In genomic region chr16:9033125-9033830, GRCh38 we compare ENCODE assay signal across 8 cellular contexts. TPM values are rescaled to one million over a fixed set of nuclear protein-coding genes. Genes with fewer than 3 reads are reported as not detected.
DNase-seq lines count a peak whose midpoint lies in the region; ATAC-seq and TF ChIP-seq lines count a peak whose summit lies in the region.

No MANE protein-coding gene starts in this region.

- DNase-seq in AG09309 (ENCODE audit: low read depth) (no peak), Peyer's patch (peak in 2 of 3 donors; percentile 31 to 79), fibroblast of mammary gland (ENCODE audit: low read depth) (peak; percentile 78), renal cortical epithelial cell (ENCODE audit: low read depth) (peak; percentile 63), SKM-1 treated with dmso at 0.1 percent for 144 hours (lab: John Stamatoyannopoulos, UW; ENCODE audit: unreplicated experiment) (no peak)
- DNase-seq in activated T-helper 1 cell treated with anti-CD3 and anti-CD28 coated beads, Interleukin-12 subunit alpha, Interleukin-12 subunit beta, Interleukin-2, Interleukin-4 antibody, amounts not matched to agents 30 ng/mL and 10 ng/mL and 1 ng/mL, durations not matched to agents 14 hours and 24 hours and 36 hours (ENCODE audit: low spot score) = no peak

- no peaks in the 10 kb centered on the region for H3K27me3 Mint-ChIP-seq in activated T-helper 1 cell treated with anti-CD3 and anti-CD28 coated beads, Interleukin-12 subunit alpha, Interleukin-12 subunit beta, Interleukin-2, Interleukin-4 antibody, amounts not matched to agents 30 ng/mL and 10 ng/mL and 1 ng/mL, durations not matched to agents 14 hours and 24 hours and 36 hours (ENCODE audit: insufficient read depth)

- TF ChIP-seq CTCF in AG09309 (IDR thresholded peaks at IDR 0.05; ENCODE audit: control insufficient read depth, insufficient read depth, low read depth, low read length, missing control alignments) = peak; percentile 80
- TF ChIP-seq CTCF in GM12874 (IDR thresholded peaks at IDR 0.05; ENCODE audit: insufficient read depth, low read depth, low read length) = peak; percentile 53
- peak in 4 of 6 experiments; percentile 41 to 52 (median 44) for TF ChIP-seq CTCF in Peyer's patch (IDR thresholded peaks at IDR 0.05)
- TF ChIP-seq CTCF in fibroblast of mammary gland (conservative IDR thresholded peaks at IDR 0.05; ENCODE audit: control insufficient read depth, insufficient read depth, low read depth, low read length) = peak; percentile 78

- no peak overlapping the region for H3K27ac Mint-ChIP-seq in activated T-helper 1 cell treated with anti-CD3 and anti-CD28 coated beads, Interleukin-12 subunit alpha, Interleukin-12 subunit beta, Interleukin-2, Interleukin-4 antibody, amounts not matched to agents 30 ng/mL and 10 ng/mL and 1 ng/mL, durations not matched to agents 14 hours and 24 hours and 36 hours

- no peaks in the 10 kb centered on the region for H3K4me1 Mint-ChIP-seq in activated T-helper 1 cell treated with anti-CD3 and anti-CD28 coated beads, Interleukin-12 subunit alpha, Interleukin-12 subunit beta, Interleukin-2, Interleukin-4 antibody, amounts not matched to agents 30 ng/mL and 10 ng/mL and 1 ng/mL, durations not matched to agents 14 hours and 24 hours and 36 hours (ENCODE audit: low read depth)

- H3K9me3 ChIP-seq in Peyer's patch = no peaks in the 10 kb centered on the region

- ATAC-seq in HG02970 (IDR thresholded peaks at IDR 0.05; ENCODE audit: low FRiP score, unreplicated experiment) = no peak

- H3K27ac ChIP-seq in Peyer's patch = no peak overlapping the region

- no peaks in the 10 kb centered on the region for H3K4me1 ChIP-seq in Peyer's patch

- H3K36me3 ChIP-seq in Peyer's patch = no peaks in the 10 kb centered on the region

- H3K4me3 ChIP-seq in AG09309 (ENCODE audit: control insufficient read depth, low read depth, low read length) = no peak overlapping the region
- H3K4me3 ChIP-seq in Peyer's patch = no peak overlapping the region
- no peak overlapping the region for H3K4me3 ChIP-seq in fibroblast of mammary gland (ENCODE audit: control insufficient read depth, low read depth, low read length)

- intact Hi-C loops in activated T-helper 1 cell treated with anti-CD3 and anti-CD28 coated beads, Interleukin-12 subunit alpha, Interleukin-12 subunit beta, Interleukin-2, Interleukin-4 antibody, amounts not matched to agents 30 ng/mL and 10 ng/mL and 1 ng/mL, durations not matched to agents 14 hours and 24 hours and 36 hours (cut with micrococcal nuclease) = no loop called here

- H3K9me3 Mint-ChIP-seq in activated T-helper 1 cell treated with anti-CD3 and anti-CD28 coated beads, Interleukin-12 subunit alpha, Interleukin-12 subunit beta, Interleukin-2, Interleukin-4 antibody, amounts not matched to agents 30 ng/mL and 10 ng/mL and 1 ng/mL, durations not matched to agents 14 hours and 24 hours and 36 hours = no peaks in the 10 kb centered on the region

- no peaks in the 10 kb centered on the region for H3K27me3 ChIP-seq in Peyer's patch

- no peak overlapping the region for H3K4me3 Mint-ChIP-seq in activated T-helper 1 cell treated with anti-CD3 and anti-CD28 coated beads, Interleukin-12 subunit alpha, Interleukin-12 subunit beta, Interleukin-2, Interleukin-4 antibody, amounts not matched to agents 30 ng/mL and 10 ng/mL and 1 ng/mL, durations not matched to agents 14 hours and 24 hours and 36 hours

- H3K36me3 Mint-ChIP-seq in activated T-helper 1 cell treated with anti-CD3 and anti-CD28 coated beads, Interleukin-12 subunit alpha, Interleukin-12 subunit beta, Interleukin-2, Interleukin-4 antibody, amounts not matched to agents 30 ng/mL and 10 ng/mL and 1 ng/mL, durations not matched to agents 14 hours and 24 hours and 36 hours (ENCODE audit: low read depth) = no peaks in the 10 kb centered on the region

- no peak for TF ChIP-seq POLR2A in Peyer's patch (IDR thresholded peaks at IDR 0.05)

RNA-seq across cellular contexts. Expression of gene HAPSTR1, which starts 58.2 kb away (rescaled TPM):
- total RNA-seq in Peyer's patch (10 to 100 TPM; 38.0 to 56.2 (median 53.5) TPM), renal cortical epithelial cell (88.6 and 95.5 TPM in 2 replicates)
- total RNA-seq in activated T-helper 1 cell treated with anti-CD3 and anti-CD28 coated beads, Interleukin-12 subunit alpha, Interleukin-12 subunit beta, Interleukin-2, Interleukin-4 antibody, amounts not matched to agents 30 ng/mL and 10 ng/mL and 1 ng/mL, durations not matched to agents 14 hours and 24 hours and 36 hours = 55.2 and 59.1 TPM in 2 replicates

Comparison
In these comparisons a context has a peak if more than half of its experiments do, and no peak if none do; other contexts are left out.
1. DNase-seq: peak in Peyer's patch (2 of 3), fibroblast of mammary gland (single experiment) and renal cortical epithelial cell (single experiment); none in AG09309 (single experiment), SKM-1 treated with dmso at 0.1 percent for 144 hours (single experiment) and activated T-helper 1 cell treated with anti-CD3 and anti-CD28 coated beads, Interleukin-12 subunit alpha, Interleukin-12 subunit beta, Interleukin-2, Interleukin-4 antibody, amounts not matched to agents 30 ng/mL and 10 ng/mL and 1 ng/mL, durations not matched to agents 14 hours and 24 hours and 36 hours (single experiment).
2. Peak in every context shown above with its lines, with median percentiles within 50 percentile points of each other: CTCF ChIP-seq.